Comparison of ENCODE assay signal across 27 cellular contexts in the genomic region with DNA sequence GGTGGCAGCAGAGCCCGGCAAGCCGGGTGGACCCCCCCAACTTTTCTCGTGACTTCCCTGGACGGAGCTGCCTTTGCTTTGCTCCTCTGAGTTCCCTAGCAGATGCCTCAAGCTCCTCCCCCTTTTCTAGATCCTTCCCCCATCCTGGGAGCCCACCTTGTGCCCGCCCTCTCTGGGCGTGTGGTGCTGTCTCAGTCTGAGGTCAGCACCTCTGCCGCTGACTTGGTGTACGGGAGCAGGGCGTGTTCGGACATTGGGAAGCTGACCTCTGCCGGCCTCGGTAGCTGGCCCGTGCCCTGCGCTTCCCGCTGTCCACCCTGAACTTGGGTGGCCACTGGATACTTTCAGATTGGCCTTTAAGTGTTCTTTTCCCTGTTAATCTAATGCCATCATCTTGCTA. TPM values are rescaled to one million over a fixed set of nuclear protein-coding genes. Genes with fewer than 3 reads are reported as not detected.
"Had no signal": no experiment of that assay in that cellular context is flagged by ENCODE, and none has a peak within 500 bp of the region (broad histone marks: within the 10 kb centered on the region; RNA-seq: fewer than 3 reads in every experiment).

No MANE protein-coding gene starts in this region.

- H3K27ac ChIP-seq: ascending aorta, brain microvascular endothelial cell, hepatocyte, sigmoid colon, suprapubic skin, uterus had no signal

- H3K27me3 Mint-ChIP-seq: activated T-helper 17 cell treated with anti-CD3 and anti-CD28 coated beads, Interleukin-2, amount 50 U/mL, for 72 hours; stimulated activated naive CD8-positive, alpha-beta T cell treated with anti-CD3 and anti-CD28 coated beads, Interleukin-15, Interleukin-2, amounts not matched to agents 100 ng/mL and 50 ng/mL, for 24 hours had no signal

- H3K4me1 Mint-ChIP-seq: activated T-helper 17 cell treated with anti-CD3 and anti-CD28 coated beads, Interleukin-2, amount 50 U/mL, for 72 hours; immature natural killer cell; nephron had no signal

- H3K4me2 ChIP-seq: hepatocyte, smooth muscle cell had no signal

- DNase-seq: activated CD4-positive, alpha-beta T cell treated with anti-CD3 and anti-CD28 coated beads for 4 hours; activated CD4-positive, alpha-beta T cell treated with anti-CD3 and anti-CD28 coated beads, Interleukin-2, amount 50 U/mL, for 48 hours; activated CD4-positive, CD25-positive, alpha-beta regulatory T cell; brain microvascular endothelial cell; caudate nucleus; dermis blood vessel endothelial cell; effector CD8-positive, alpha-beta T cell; foreskin melanocyte; immature natural killer cell; kidney glomerular epithelial cell; left ventricle myocardium superior; sigmoid colon; stimulated activated CD4-positive, alpha-beta T cell treated with anti-CD3 and anti-CD28 coated beads, Interleukin-15, amount 100 ng/mL, for 24 hours; stimulated activated CD4-positive, alpha-beta T cell treated with anti-CD3 and anti-CD28 coated beads, Interleukin-4, amount 100 ng/mL, for 1 hour; trophoblast cell; uterus had no signal

- H3K9me3 Mint-ChIP-seq: activated naive CD4-positive, alpha-beta T cell treated with anti-CD3 and anti-CD28 coated beads, Interleukin-2, amount 50 U/mL, for 72 hours; activated T-helper 17 cell treated with anti-CD3 and anti-CD28 coated beads, Interleukin-2, amount 50 U/mL, for 72 hours; immature natural killer cell; stimulated activated naive CD8-positive, alpha-beta T cell treated with anti-CD3 and anti-CD28 coated beads, Interleukin-15, Interleukin-2, amounts not matched to agents 100 ng/mL and 50 ng/mL, for 24 hours; T-helper 1 cell treated with Interleukin-12 subunit alpha and Interleukin-12 subunit beta and Interleukin-4 antibody, amounts not matched to agents 30 μg/mL and 1 μg/mL, for 36 hours had no signal

- ATAC-seq: activated naive CD4-positive, alpha-beta T cell treated with anti-CD3 and anti-CD28 coated beads, Interleukin-2, amount 50 U/mL, for 72 hours; activated T-helper 17 cell treated with anti-CD3 and anti-CD28 coated beads, Interleukin-2, amount 50 U/mL, for 72 hours; esophagus mucosa; left ventricle myocardium superior had no signal

- H3K79me2 ChIP-seq: hepatocyte had no signal

- H3K36me3 ChIP-seq: uterus had no signal

- H3K4me3 Mint-ChIP-seq: activated T-helper 17 cell treated with anti-CD3 and anti-CD28 coated beads, Interleukin-2, amount 50 U/mL, for 72 hours; immature natural killer cell; nephron; stimulated activated naive CD8-positive, alpha-beta T cell treated with anti-CD3 and anti-CD28 coated beads, Interleukin-15, Interleukin-2, amounts not matched to agents 100 ng/mL and 50 ng/mL, for 24 hours; T-helper 1 cell treated with Interleukin-12 subunit alpha and Interleukin-12 subunit beta and Interleukin-4 antibody, amounts not matched to agents 30 μg/mL and 1 μg/mL, for 36 hours had no signal

- H2AFZ ChIP-seq: hepatocyte had no signal

- H3K9me3 ChIP-seq: ascending aorta, sigmoid colon, suprapubic skin, uterus had no signal

- H3K27me3 ChIP-seq: ascending aorta, brain microvascular endothelial cell, hepatocyte, sigmoid colon, suprapubic skin, uterus had no signal

- H3K4me3 ChIP-seq: ascending aorta, hepatocyte, sigmoid colon, smooth muscle cell, suprapubic skin, uterus had no signal

- H3K4me1 ChIP-seq: ascending aorta, suprapubic skin, uterus had no signal

- H3K27ac Mint-ChIP-seq: activated T-helper 17 cell treated with anti-CD3 and anti-CD28 coated beads, Interleukin-2, amount 50 U/mL, for 72 hours; immature natural killer cell; nephron; stimulated activated naive CD8-positive, alpha-beta T cell treated with anti-CD3 and anti-CD28 coated beads, Interleukin-15, Interleukin-2, amounts not matched to agents 100 ng/mL and 50 ng/mL, for 24 hours; T-helper 1 cell treated with Interleukin-12 subunit alpha and Interleukin-12 subunit beta and Interleukin-4 antibody, amounts not matched to agents 30 μg/mL and 1 μg/mL, for 36 hours had no signal

RNA-seq across cellular contexts. Expression of a gene that starts 19.6 kb away (rescaled TPM):
- total RNA-seq: ascending aorta, dermis blood vessel endothelial cell, left ventricle myocardium superior had no signal
- polyA plus RNA-seq: immature natural killer cell, smooth muscle cell had no signal

RNA-seq across cellular contexts. Expression of a gene that starts 58.0 kb away (rescaled TPM):
- total RNA-seq: activated naive CD4-positive, alpha-beta T cell treated with anti-CD3 and anti-CD28 coated beads, Interleukin-2, amount 50 U/mL, for 72 hours; activated T-helper 17 cell treated with anti-CD3 and anti-CD28 coated beads, Interleukin-2, amount 50 U/mL, for 72 hours; dermis blood vessel endothelial cell; hepatocyte; mononuclear cell had no signal
- polyA plus RNA-seq: immature natural killer cell, smooth muscle cell had no signal
